ENCODE assay signal across 8 cellular contexts in the genomic region with DNA sequence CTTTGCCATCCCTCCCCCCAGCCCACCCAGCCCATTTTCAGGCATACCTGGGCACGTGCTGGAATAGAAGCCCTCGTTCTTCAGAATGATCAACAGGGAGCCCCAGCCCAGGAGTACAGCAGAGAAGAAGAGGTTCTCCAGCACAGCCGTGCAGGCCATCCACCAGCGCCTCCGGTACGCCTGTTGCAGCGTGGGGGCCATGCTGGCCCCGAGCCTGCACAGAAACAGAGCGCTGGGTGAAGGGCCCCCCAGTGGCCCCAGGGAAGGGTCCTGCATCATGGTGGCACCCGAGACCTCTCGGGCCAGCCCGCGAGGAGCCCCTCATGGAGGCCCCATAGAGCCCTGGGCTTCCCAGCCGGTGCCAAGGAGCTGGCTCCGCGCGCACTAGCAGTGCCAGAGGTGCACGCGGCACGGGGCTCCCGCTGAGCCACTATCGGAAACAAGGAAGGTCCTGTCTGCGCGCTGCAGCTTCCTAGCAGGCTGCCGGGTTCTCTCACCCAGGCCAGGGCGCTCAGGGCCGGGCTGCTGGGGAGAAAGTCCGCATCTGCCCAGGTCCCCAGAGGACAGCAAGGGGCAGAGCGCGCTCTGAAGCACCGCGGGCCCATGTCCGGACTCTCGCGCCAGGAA. TPM values are rescaled to one million over a fixed set of nuclear protein-coding genes. Genes with fewer than 3 reads are reported as not detected.
A peak's percentile ranks its signal among the peaks of the same experiment; 100 is the strongest.
DNase-seq lines count a peak whose midpoint lies in the region; ATAC-seq, FAIRE-seq and TF ChIP-seq lines count a peak whose summit lies in the region.

No MANE protein-coding gene starts in this region.

- no TSS peak for BruUV-seq in HepG2 (replicated peaks; lab: Mats Ljungman, UMichigan)

- H3K9ac ChIP-seq in HepG2 (ENCODE audit: insufficient read depth, low read depth, low read length), result peak overlapping the region; percentile 85

- H3K79me2 ChIP-seq in HepG2 (ENCODE audit: insufficient read depth, low read length), result peaks cover 50% of the 10 kb centered on the region

- FAIRE-seq in A549 (lab: Jason Lieb, UNC) (no peak), HepG2 (lab: Jason Lieb, UNC) (no peak)

- no peak for TF ChIP-seq POLR2A in A549 (IDR thresholded peaks at IDR 0.05; ENCODE audit: low read length)
- no peak for TF ChIP-seq POLR2A in HepG2 (IDR thresholded peaks at IDR 0.05; ENCODE audit: insufficient read depth in 1 of 2, low read depth in 2 of 2, low read length in 2 of 2)

- POLR2A ChIA-PET in A549 (lab: Yijun Ruan, JAX) (no interaction called here), HepG2 (lab: Yijun Ruan, JAX) (interaction anchor here (0.8 to 6.9 kb wide), 7 partner anchors 10 to 56 kb away, joined by 3 to 111 read pairs (median 42); partner anchors contain the start of gene TIMM10)

- H3K4me3 ChIP-seq in A549 (peak overlapping the region; percentile 78), cardiac fibroblast (replicated peaks in 1 of 2; ENCODE audit: low read depth in 2 of 2, low read length in 2 of 2) (peak overlapping the region; percentile 75 to 92), HepG2 (replicated peaks in 1 of 3; ENCODE audit: insufficient read depth in 1 of 3, low read depth in 2 of 3, low read length in 3 of 3) (peak overlapping the region; percentile 76 to 95 (median 86))

- no peak for TF ChIP-seq CTCF in A549 (IDR thresholded peaks at IDR 0.05)
- TF ChIP-seq CTCF in cardiac fibroblast (IDR thresholded peaks at IDR 0.05; ENCODE audit: low read depth, low read length), result no peak
- no peak for TF ChIP-seq CTCF in HepG2 (CRISPR knock-in tag; IDR thresholded peaks at IDR 0.05)

- TF ChIP-seq RAD21 in A549 (conservative IDR thresholded peaks at IDR 0.05 in 1 of 2, IDR thresholded peaks at IDR 0.05 in 1 of 2) (no peak), HepG2 (CRISPR knock-in tag; IDR thresholded peaks at IDR 0.05) (no peak)

- H3K4me1 ChIP-seq in A549 (peaks cover 4% of the 10 kb centered on the region; the same call in 1 of the 3 replicates), HepG2 (ENCODE audit: insufficient read depth, low read length) (peaks cover 61% of the 10 kb centered on the region)

- peak overlapping the region; percentile 91 for H3K4me2 ChIP-seq in A549
- H3K4me2 ChIP-seq in HepG2 (ENCODE audit: low read depth, low read length), result peak overlapping the region; percentile 96

- ATAC-seq in A549, result peak; percentile 40 to 51; a peak in 5 of 6 replicates
- ATAC-seq in GM18867 (IDR thresholded peaks at IDR 0.05; ENCODE audit: unreplicated experiment), result peak; percentile 37
- peak; percentile 36 for ATAC-seq in HG03280 (IDR thresholded peaks at IDR 0.05; ENCODE audit: unreplicated experiment)
- ATAC-seq in HepG2, result peak; percentile 68

- in situ Hi-C loops in SK-MEL-5 (cut with HindIII; ENCODE audit: low pct_unique_long_range_greater_than_20kb, low sequenced_read_pairs), result no loop called here
- in situ Hi-C loops in HepG2 (cut with HindIII; ENCODE audit: extremely low pct_ligation_motif_present, low pct_unique_long_range_greater_than_20kb), result no loop called here

- no peaks in the 10 kb centered on the region for H3K27me3 ChIP-seq in HepG2 (ENCODE audit: control insufficient read depth in 1 of 2, insufficient read depth in 2 of 2, low read length in 2 of 2)

- peaks cover 0 to 13% of the 10 kb centered on the region in 2 experiments; a peak in 1 of 5 replicates for H3K36me3 ChIP-seq in HepG2 (replicated peaks in 1 of 2; ENCODE audit: control insufficient read depth in 1 of 2, insufficient read depth in 2 of 2, low read length in 2 of 2)

- H3K9me3 ChIP-seq in A549 (no peaks in the 10 kb centered on the region), HepG2 (ENCODE audit: low read length) (no peaks in the 10 kb centered on the region)

- DNase-seq in A549 (ENCODE audit: low read depth in 1 of 2, low spot score in 1 of 2) (no peak), SK-MEL-5 (ENCODE audit: low read depth, low spot score) (peak; percentile 41), cardiac fibroblast (ENCODE audit: low read depth in 2 of 2) (peak; percentile 33 to 42), HepG2 (ENCODE audit: low spot score) (no peak), GOT3 (lab: John Stamatoyannopoulos, UW) (no peak)
- DNase-seq in stimulated activated CD8-positive, alpha-beta memory T cell treated with anti-CD3 and anti-CD28 coated beads, Interleukin-4, amount 100 ng/mL, for 48 hours, result peak; percentile 54

- TF ChIP-seq EP300 in A549 (IDR thresholded peaks at IDR 0.05), result no peak
- TF ChIP-seq EP300 in HepG2 (IDR thresholded peaks at IDR 0.05; ENCODE audit: low read depth in 2 of 2, low read length in 2 of 2), result no peak
- TF ChIP-seq EP300 in HepG2 (CRISPR knock-in tag; IDR thresholded peaks at IDR 0.05; ENCODE audit: borderline replicate concordance), result no peak

- H2AFZ ChIP-seq in HepG2 (ENCODE audit: low read length), result no peak overlapping the region

- WGBS in A549 (ENCODE audit: missing lambda C conversion rate), result 83% methylated on average over 14 of the region's 35 CpGs
- WGBS in HepG2 (ENCODE audit: low lambda C conversion rate), result 0% methylated on average over 4 of the region's 35 CpGs

- H4K20me1 ChIP-seq in HepG2 (ENCODE audit: insufficient read depth, low read length), result no peaks in the 10 kb centered on the region

- H3K27ac ChIP-seq in A549, result peak overlapping the region; percentile 68 to 85; a peak in 5 of 6 replicates
- peak overlapping the region; percentile 82 for H3K27ac ChIP-seq in HepG2 (ENCODE audit: extremely low read length, insufficient read depth, low read length)

- CTCF ChIA-PET in A549 (lab: Yijun Ruan, JAX) (interaction anchor here (0.8 to 8.6 kb wide), 10 partner anchors 10 to 130 kb away, joined by 3 to 119 read pairs (median 4); partner anchors contain the start of gene RTN4RL2), HepG2 (lab: Yijun Ruan, JAX; ENCODE audit: low intra/inter-chr PET ratio, low total read pairs) (interaction anchor here (1.5 kb wide), 1 partner anchor 11 kb away, joined by 4 read pairs; no protein-coding TSS in a partner anchor)

- intact Hi-C loops in HepG2 (cut with micrococcal nuclease; ENCODE audit: unreplicated experiment), result loop anchor here (1.0 kb wide), 1 partner anchor 16 kb away; the partner anchor contains the start of gene TIMM10

RNA-seq across cellular contexts. Expression of gene SLC43A1, which starts 1.5 kb away (rescaled TPM):
- polyA plus RNA-seq in A549 (2011; rRNA removed) (4.6 and 5.3 TPM in 2 replicates), A549 (2017; fragmentation: RNase III; extraction: RNeasy Plus Mini Kit Qiagen cat#74134 plus additional on column Dnase treatment) (1.0 to 1.3 TPM (median 1.1 TPM) in 3 replicates), HepG2 (2011; rRNA removed) (87.6 and 124 TPM in 2 replicates)
- 3.5 and 4.4 TPM in 2 replicates for polyA plus RNA-seq in A549 (2012; cell fraction: cytosol; rRNA removed)
- 8.6 and 10.7 TPM in 2 replicates for polyA plus RNA-seq in A549 (2012; cell fraction: nucleus; rRNA removed)
- 8.3 and 8.7 TPM in 2 replicates for polyA minus RNA-seq in A549 (2011; rRNA and poly(A)+ RNA removed)
- 10.1 and 11.2 TPM in 2 replicates for total RNA-seq in SK-MEL-5 (2014; rRNA removed; shearing (Covaris generic))
- polyA plus RNA-seq in SK-MEL-5 (2015; cell fraction: cytosol; rRNA removed), result 13.3 and 21.0 TPM in 2 replicates
- polyA plus RNA-seq in SK-MEL-5 (2015; cell fraction: nucleus; rRNA removed), result 32.8 and 37.2 TPM in 2 replicates
- 40.0 and 72.3 TPM in 2 replicates for total RNA-seq in HepG2 (2016; rRNA removed; fragmentation: Illumina TruSeq; extraction: Trizol)
- 44.5 and 47.1 TPM in 2 replicates for total RNA-seq in HepG2 (2016; cell fraction: cytosol; rRNA removed; fragmentation: Illumina TruSeq; extraction: Trizol; ENCODE audit: low read depth)
- total RNA-seq in HepG2 (2016; cell fraction: insoluble cytoplasmic fraction; rRNA removed; fragmentation: Illumina TruSeq; extraction: Trizol), result 32.3 and 72.1 TPM in 2 replicates
- 63.3 and 69.6 TPM in 2 replicates for total RNA-seq in HepG2 (2016; cell fraction: membrane; rRNA removed; fragmentation: Illumina TruSeq; extraction: Trizol)
- total RNA-seq in HepG2 (2016; cell fraction: nucleus; rRNA removed; fragmentation: Illumina TruSeq; extraction: Trizol), result 64.1 and 81.7 TPM in 2 replicates
- polyA plus RNA-seq in HepG2 (2011; cell fraction: cytosol; rRNA removed), result 96.8 and 105 TPM in 2 replicates
- 190 and 210 TPM in 2 replicates for polyA plus RNA-seq in HepG2 (2011; cell fraction: nucleus; rRNA removed)
- polyA plus RNA-seq in HepG2 (2012), result 61.9 and 91.6 TPM in 2 replicates
- polyA plus RNA-seq in HepG2 (2016; cell fraction: cytosol; fragmentation: Illumina TruSeq; extraction: Trizol; ENCODE audit: low read depth), result 41.6 and 44.0 TPM in 2 replicates
- 33.2 and 41.2 TPM in 2 replicates for polyA plus RNA-seq in HepG2 (2016; cell fraction: insoluble cytoplasmic fraction; fragmentation: Illumina TruSeq; extraction: Trizol; ENCODE audit: low read depth)
- polyA plus RNA-seq in HepG2 (2016; cell fraction: membrane; fragmentation: Illumina TruSeq; extraction: Trizol; ENCODE audit: low read depth), result 58.0 and 63.5 TPM in 2 replicates
- polyA plus RNA-seq in HepG2 (2016; cell fraction: nucleus; fragmentation: Illumina TruSeq; extraction: Trizol; ENCODE audit: insufficient read depth, low read depth), result 111 TPM in 2 replicates
- polyA minus RNA-seq in HepG2 (2011; rRNA and poly(A)+ RNA removed; ENCODE audit: low replicate concordance), result 1.5 and 247 TPM in 2 replicates
- polyA minus RNA-seq in HepG2 (2011; cell fraction: cytosol; rRNA and poly(A)+ RNA removed), result 58.2 and 68.6 TPM in 2 replicates
- 75.4 and 86.5 TPM in 2 replicates for polyA minus RNA-seq in HepG2 (2011; cell fraction: nucleus; rRNA and poly(A)+ RNA removed)

RNA-seq across cellular contexts. Expression of gene TIMM10, which starts 16.5 kb away (rescaled TPM):
- polyA plus RNA-seq in A549 (2011; rRNA removed) (248 and 249 TPM in 2 replicates), A549 (2017; fragmentation: RNase III; extraction: RNeasy Plus Mini Kit Qiagen cat#74134 plus additional on column Dnase treatment) (172 to 184 TPM (median 179 TPM) in 3 replicates), HepG2 (2011; rRNA removed) (56.3 and 67.8 TPM in 2 replicates)
- polyA plus RNA-seq in A549 (2012; cell fraction: cytosol; rRNA removed), result 322 and 442 TPM in 2 replicates
- 167 and 200 TPM in 2 replicates for polyA plus RNA-seq in A549 (2012; cell fraction: nucleus; rRNA removed)
- 74.6 and 86.9 TPM in 2 replicates for polyA minus RNA-seq in A549 (2011; rRNA and poly(A)+ RNA removed)
- 48.5 and 51.6 TPM in 2 replicates for total RNA-seq in SK-MEL-5 (2014; rRNA removed; shearing (Covaris generic))
- 43.4 and 75.1 TPM in 2 replicates for polyA plus RNA-seq in SK-MEL-5 (2015; cell fraction: cytosol; rRNA removed)
- 6.4 and 17.4 TPM in 2 replicates for polyA plus RNA-seq in SK-MEL-5 (2015; cell fraction: nucleus; rRNA removed)
- total RNA-seq in HepG2 (2016; rRNA removed; fragmentation: Illumina TruSeq; extraction: Trizol), result 82.2 and 103 TPM in 2 replicates
- 40.9 and 52.7 TPM in 2 replicates for total RNA-seq in HepG2 (2016; cell fraction: cytosol; rRNA removed; fragmentation: Illumina TruSeq; extraction: Trizol; ENCODE audit: low read depth)
- total RNA-seq in HepG2 (2016; cell fraction: insoluble cytoplasmic fraction; rRNA removed; fragmentation: Illumina TruSeq; extraction: Trizol), result 87.8 and 108 TPM in 2 replicates
- total RNA-seq in HepG2 (2016; cell fraction: membrane; rRNA removed; fragmentation: Illumina TruSeq; extraction: Trizol), result 48.0 and 65.2 TPM in 2 replicates
- 27.4 and 31.3 TPM in 2 replicates for total RNA-seq in HepG2 (2016; cell fraction: nucleus; rRNA removed; fragmentation: Illumina TruSeq; extraction: Trizol)
- polyA plus RNA-seq in HepG2 (2011; cell fraction: cytosol; rRNA removed), result 81.8 and 94.3 TPM in 2 replicates
- 18.2 and 20.2 TPM in 2 replicates for polyA plus RNA-seq in HepG2 (2011; cell fraction: nucleus; rRNA removed)
- 46.7 and 55.3 TPM in 2 replicates for polyA plus RNA-seq in HepG2 (2012)
- polyA plus RNA-seq in HepG2 (2016; cell fraction: cytosol; fragmentation: Illumina TruSeq; extraction: Trizol; ENCODE audit: low read depth), result 53.7 and 66.6 TPM in 2 replicates
- 106 and 130 TPM in 2 replicates for polyA plus RNA-seq in HepG2 (2016; cell fraction: insoluble cytoplasmic fraction; fragmentation: Illumina TruSeq; extraction: Trizol; ENCODE audit: low read depth)
- polyA plus RNA-seq in HepG2 (2016; cell fraction: membrane; fragmentation: Illumina TruSeq; extraction: Trizol; ENCODE audit: low read depth), result 52.5 and 68.9 TPM in 2 replicates
- polyA plus RNA-seq in HepG2 (2016; cell fraction: nucleus; fragmentation: Illumina TruSeq; extraction: Trizol; ENCODE audit: insufficient read depth, low read depth), result 53.7 and 58.9 TPM in 2 replicates
- polyA minus RNA-seq in HepG2 (2011; rRNA and poly(A)+ RNA removed; ENCODE audit: low replicate concordance), result 28.3 and 58.4 TPM in 2 replicates
- 7.7 and 8.8 TPM in 2 replicates for polyA minus RNA-seq in HepG2 (2011; cell fraction: cytosol; rRNA and poly(A)+ RNA removed)
- 11.8 and 13.6 TPM in 2 replicates for polyA minus RNA-seq in HepG2 (2011; cell fraction: nucleus; rRNA and poly(A)+ RNA removed)

RNA-seq across cellular contexts. Expression of gene SMTNL1, which starts 23.4 kb away (rescaled TPM):
- polyA plus RNA-seq in A549 (2011; rRNA removed) (not detected in 2 replicates), A549 (2017; fragmentation: RNase III; extraction: RNeasy Plus Mini Kit Qiagen cat#74134 plus additional on column Dnase treatment) (not detected in 3 replicates), HepG2 (2011; rRNA removed) (0.04 TPM in 1 of 2 replicates, not detected in the other)
- polyA plus RNA-seq in A549 (2012; cell fraction: cytosol; rRNA removed), result not detected in 2 replicates
- polyA plus RNA-seq in A549 (2012; cell fraction: nucleus; rRNA removed), result not detected in 2 replicates
- polyA minus RNA-seq in A549 (2011; rRNA and poly(A)+ RNA removed), result not detected in 2 replicates
- total RNA-seq in SK-MEL-5 (2014; rRNA removed; shearing (Covaris generic)), result not detected in 2 replicates
- 0.05 TPM in 1 of 2 replicates, not detected in the other for polyA plus RNA-seq in SK-MEL-5 (2015; cell fraction: cytosol; rRNA removed)
- not detected in 2 replicates for polyA plus RNA-seq in SK-MEL-5 (2015; cell fraction: nucleus; rRNA removed)
- not detected in 2 replicates for total RNA-seq in HepG2 (2016; rRNA removed; fragmentation: Illumina TruSeq; extraction: Trizol)
- total RNA-seq in HepG2 (2016; cell fraction: cytosol; rRNA removed; fragmentation: Illumina TruSeq; extraction: Trizol; ENCODE audit: low read depth), result not detected in 2 replicates
- total RNA-seq in HepG2 (2016; cell fraction: insoluble cytoplasmic fraction; rRNA removed; fragmentation: Illumina TruSeq; extraction: Trizol), result not detected in 2 replicates
- total RNA-seq in HepG2 (2016; cell fraction: membrane; rRNA removed; fragmentation: Illumina TruSeq; extraction: Trizol), result not detected in 2 replicates
- not detected in 2 replicates for total RNA-seq in HepG2 (2016; cell fraction: nucleus; rRNA removed; fragmentation: Illumina TruSeq; extraction: Trizol)
- polyA plus RNA-seq in HepG2 (2011; cell fraction: cytosol; rRNA removed), result not detected in 2 replicates
- not detected in 2 replicates for polyA plus RNA-seq in HepG2 (2011; cell fraction: nucleus; rRNA removed)
- polyA plus RNA-seq in HepG2 (2012), result not detected in 2 replicates
- polyA plus RNA-seq in HepG2 (2016; cell fraction: cytosol; fragmentation: Illumina TruSeq; extraction: Trizol; ENCODE audit: low read depth), result not detected in 2 replicates
- not detected in 2 replicates for polyA plus RNA-seq in HepG2 (2016; cell fraction: insoluble cytoplasmic fraction; fragmentation: Illumina TruSeq; extraction: Trizol; ENCODE audit: low read depth)
- not detected in 2 replicates for polyA plus RNA-seq in HepG2 (2016; cell fraction: membrane; fragmentation: Illumina TruSeq; extraction: Trizol; ENCODE audit: low read depth)
- polyA plus RNA-seq in HepG2 (2016; cell fraction: nucleus; fragmentation: Illumina TruSeq; extraction: Trizol; ENCODE audit: insufficient read depth, low read depth), result not detected in 2 replicates
- not detected in 2 replicates for polyA minus RNA-seq in HepG2 (2011; rRNA and poly(A)+ RNA removed; ENCODE audit: low replicate concordance)
- polyA minus RNA-seq in HepG2 (2011; cell fraction: cytosol; rRNA and poly(A)+ RNA removed), result not detected in 2 replicates
- not detected in 2 replicates for polyA minus RNA-seq in HepG2 (2011; cell fraction: nucleus; rRNA and poly(A)+ RNA removed)

RNA-seq across cellular contexts. Expression of gene UBE2L6, which starts 53.4 kb away (rescaled TPM):
- polyA plus RNA-seq in A549 (2011; rRNA removed) (14.8 and 17.9 TPM in 2 replicates), A549 (2017; fragmentation: RNase III; extraction: RNeasy Plus Mini Kit Qiagen cat#74134 plus additional on column Dnase treatment) (18.2 to 21.4 TPM (median 18.7 TPM) in 3 replicates), HepG2 (2011; rRNA removed) (30.4 and 38.3 TPM in 2 replicates)
- polyA plus RNA-seq in A549 (2012; cell fraction: cytosol; rRNA removed), result 19.3 and 21.6 TPM in 2 replicates
- 10.2 and 10.9 TPM in 2 replicates for polyA plus RNA-seq in A549 (2012; cell fraction: nucleus; rRNA removed)
- polyA minus RNA-seq in A549 (2011; rRNA and poly(A)+ RNA removed), result 26.2 and 34.6 TPM in 2 replicates
- 17.0 and 22.4 TPM in 2 replicates for total RNA-seq in SK-MEL-5 (2014; rRNA removed; shearing (Covaris generic))
- 20.7 and 21.1 TPM in 2 replicates for polyA plus RNA-seq in SK-MEL-5 (2015; cell fraction: cytosol; rRNA removed)
- 9.4 and 10.5 TPM in 2 replicates for polyA plus RNA-seq in SK-MEL-5 (2015; cell fraction: nucleus; rRNA removed)
- total RNA-seq in HepG2 (2016; rRNA removed; fragmentation: Illumina TruSeq; extraction: Trizol), result 30.3 and 37.6 TPM in 2 replicates
- 17.4 and 20.5 TPM in 2 replicates for total RNA-seq in HepG2 (2016; cell fraction: cytosol; rRNA removed; fragmentation: Illumina TruSeq; extraction: Trizol; ENCODE audit: low read depth)
- total RNA-seq in HepG2 (2016; cell fraction: insoluble cytoplasmic fraction; rRNA removed; fragmentation: Illumina TruSeq; extraction: Trizol), result 27.8 and 37.8 TPM in 2 replicates
- total RNA-seq in HepG2 (2016; cell fraction: membrane; rRNA removed; fragmentation: Illumina TruSeq; extraction: Trizol), result 26.3 and 29.3 TPM in 2 replicates
- 9.1 and 12.2 TPM in 2 replicates for total RNA-seq in HepG2 (2016; cell fraction: nucleus; rRNA removed; fragmentation: Illumina TruSeq; extraction: Trizol)
- polyA plus RNA-seq in HepG2 (2011; cell fraction: cytosol; rRNA removed), result 42.3 and 44.9 TPM in 2 replicates
- 12.0 and 15.7 TPM in 2 replicates for polyA plus RNA-seq in HepG2 (2011; cell fraction: nucleus; rRNA removed)
- polyA plus RNA-seq in HepG2 (2012), result 27.5 and 35.0 TPM in 2 replicates
- 27.4 and 32.1 TPM in 2 replicates for polyA plus RNA-seq in HepG2 (2016; cell fraction: cytosol; fragmentation: Illumina TruSeq; extraction: Trizol; ENCODE audit: low read depth)
- 54.7 and 56.6 TPM in 2 replicates for polyA plus RNA-seq in HepG2 (2016; cell fraction: insoluble cytoplasmic fraction; fragmentation: Illumina TruSeq; extraction: Trizol; ENCODE audit: low read depth)
- polyA plus RNA-seq in HepG2 (2016; cell fraction: membrane; fragmentation: Illumina TruSeq; extraction: Trizol; ENCODE audit: low read depth), result 33.1 and 34.4 TPM in 2 replicates
- polyA plus RNA-seq in HepG2 (2016; cell fraction: nucleus; fragmentation: Illumina TruSeq; extraction: Trizol; ENCODE audit: insufficient read depth, low read depth), result 19.0 and 19.8 TPM in 2 replicates
- polyA minus RNA-seq in HepG2 (2011; rRNA and poly(A)+ RNA removed; ENCODE audit: low replicate concordance), result 2.5 and 57.1 TPM in 2 replicates
- 10.2 and 16.3 TPM in 2 replicates for polyA minus RNA-seq in HepG2 (2011; cell fraction: cytosol; rRNA and poly(A)+ RNA removed)
- 3.5 and 6.6 TPM in 2 replicates for polyA minus RNA-seq in HepG2 (2011; cell fraction: nucleus; rRNA and poly(A)+ RNA removed)

RNA-seq across cellular contexts. Expression of gene RTN4RL2, which starts 53.7 kb away (rescaled TPM):
- polyA plus RNA-seq in A549 (2011; rRNA removed), result 9.2 and 10.6 TPM in 2 replicates
- polyA plus RNA-seq in A549 (2012; cell fraction: cytosol; rRNA removed), result 60.9 and 116 TPM in 2 replicates
- polyA plus RNA-seq in A549 (2012; cell fraction: nucleus; rRNA removed), result 56.5 and 87.5 TPM in 2 replicates
- 23.7 to 27.4 TPM (median 25.8 TPM) in 3 replicates for polyA plus RNA-seq in A549 (2017; fragmentation: RNase III; extraction: RNeasy Plus Mini Kit Qiagen cat#74134 plus additional on column Dnase treatment)
- 4.1 and 8.9 TPM in 2 replicates for polyA minus RNA-seq in A549 (2011; rRNA and poly(A)+ RNA removed)
- total RNA-seq in SK-MEL-5 (2014; rRNA removed; shearing (Covaris generic)), result 0.29 and 1.1 TPM in 2 replicates
- polyA plus RNA-seq in SK-MEL-5 (2015; cell fraction: cytosol; rRNA removed), result 6.4 and 7.8 TPM in 2 replicates
- 3.2 and 3.6 TPM in 2 replicates for polyA plus RNA-seq in SK-MEL-5 (2015; cell fraction: nucleus; rRNA removed)
- total RNA-seq in HepG2 (2016; rRNA removed; fragmentation: Illumina TruSeq; extraction: Trizol), result 0.45 and 1.3 TPM in 2 replicates
- total RNA-seq in HepG2 (2016; cell fraction: cytosol; rRNA removed; fragmentation: Illumina TruSeq; extraction: Trizol; ENCODE audit: low read depth), result 0.71 and 0.79 TPM in 2 replicates
- 0.42 and 0.91 TPM in 2 replicates for total RNA-seq in HepG2 (2016; cell fraction: insoluble cytoplasmic fraction; rRNA removed; fragmentation: Illumina TruSeq; extraction: Trizol)
- 1.1 and 1.2 TPM in 2 replicates for total RNA-seq in HepG2 (2016; cell fraction: membrane; rRNA removed; fragmentation: Illumina TruSeq; extraction: Trizol)
- 1.8 and 2.1 TPM in 2 replicates for total RNA-seq in HepG2 (2016; cell fraction: nucleus; rRNA removed; fragmentation: Illumina TruSeq; extraction: Trizol)
- polyA plus RNA-seq in HepG2 (2011; rRNA removed), result 4.3 and 8.4 TPM in 2 replicates
- 3.6 and 3.9 TPM in 2 replicates for polyA plus RNA-seq in HepG2 (2011; cell fraction: cytosol; rRNA removed)
- polyA plus RNA-seq in HepG2 (2011; cell fraction: nucleus; rRNA removed), result 10.4 and 14.9 TPM in 2 replicates
- 14.7 and 15.9 TPM in 2 replicates for polyA plus RNA-seq in HepG2 (2012)
- 1.8 and 2.1 TPM in 2 replicates for polyA plus RNA-seq in HepG2 (2016; cell fraction: cytosol; fragmentation: Illumina TruSeq; extraction: Trizol; ENCODE audit: low read depth)
- 1.9 and 2.5 TPM in 2 replicates for polyA plus RNA-seq in HepG2 (2016; cell fraction: insoluble cytoplasmic fraction; fragmentation: Illumina TruSeq; extraction: Trizol; ENCODE audit: low read depth)
- polyA plus RNA-seq in HepG2 (2016; cell fraction: membrane; fragmentation: Illumina TruSeq; extraction: Trizol; ENCODE audit: low read depth), result 2.8 and 3.5 TPM in 2 replicates
- 5.0 and 7.0 TPM in 2 replicates for polyA plus RNA-seq in HepG2 (2016; cell fraction: nucleus; fragmentation: Illumina TruSeq; extraction: Trizol; ENCODE audit: insufficient read depth, low read depth)
- polyA minus RNA-seq in HepG2 (2011; rRNA and poly(A)+ RNA removed; ENCODE audit: low replicate concordance), result 0.72 and 4.8 TPM in 2 replicates
- polyA minus RNA-seq in HepG2 (2011; cell fraction: cytosol; rRNA and poly(A)+ RNA removed), result 4.1 and 11.0 TPM in 2 replicates
- polyA minus RNA-seq in HepG2 (2011; cell fraction: nucleus; rRNA and poly(A)+ RNA removed), result 2.3 and 3.7 TPM in 2 replicates

Comparison
In these comparisons a context has a peak if more than half of its experiments do, and no peak if none do; other contexts are left out.
1. DNase-seq: peak in SK-MEL-5 (single experiment), cardiac fibroblast (2 of 2) and stimulated activated CD8-positive, alpha-beta memory T cell treated with anti-CD3 and anti-CD28 coated beads, Interleukin-4, amount 100 ng/mL, for 48 hours (single experiment); none in A549 (0 of 2), HepG2 (single experiment) and GOT3 (single experiment).
2. Of the 38 proteins assayed by ChIP-seq in both HepG2 and A549: peak only in HepG2: CHD4; only in A549: none; in both: none; in neither: 37.
3. Peak in every context shown above with its lines, with median percentiles within 50 percentile points of each other: ATAC-seq and H3K4me3 ChIP-seq.